In the genomic region with DNA sequence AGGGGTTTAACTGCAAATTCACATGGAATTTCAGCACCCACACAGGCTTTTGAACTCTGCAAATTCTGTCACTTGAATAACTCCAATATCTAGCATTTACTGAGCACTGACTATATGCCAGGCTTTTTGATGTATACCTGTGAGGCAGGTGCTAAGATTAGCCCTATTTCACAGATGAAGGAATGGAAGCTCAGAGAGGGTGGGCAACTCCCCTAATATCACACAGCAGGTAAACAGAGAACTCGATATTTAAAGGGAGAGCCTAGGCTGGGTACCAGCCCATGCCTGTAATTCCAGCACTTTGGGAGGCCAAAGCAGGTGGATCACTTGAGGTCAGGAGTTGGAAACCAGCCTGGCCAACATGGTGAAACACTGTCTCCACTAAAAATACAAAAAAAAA, we compare ENCODE assay signal across 4 cellular contexts. TPM values are rescaled to one million over a fixed set of nuclear protein-coding genes. Genes with fewer than 3 reads are reported as not detected.
"Had no signal": no experiment of that assay in that cellular context is flagged by ENCODE, and none has a peak within 500 bp of the region (broad histone marks: within the 10 kb centered on the region; RNA-seq: fewer than 3 reads in every experiment).

No MANE protein-coding gene starts in this region.

RNA-seq across cellular contexts. Expression of gene CES5A, which starts 17.5 kb away (rescaled TPM):
- total RNA-seq: HT-29, HT1080, IMR-90 had no signal
- polyA plus RNA-seq: IgD-negative memory B cell, IMR-90 had no signal

RNA-seq across cellular contexts. Expression of gene CES1, which starts 24.8 kb away (rescaled TPM):
- total RNA-seq: HT-29, IMR-90 had no signal
